26 cellular contexts compared by ENCODE assay signal in genomic region chr10:49273626-49274025, GRCh38. TPM values are rescaled to one million over a fixed set of nuclear protein-coding genes. Genes with fewer than 3 reads are reported as not detected.
DNase-seq lines count a peak whose midpoint lies in the region; ATAC-seq, FAIRE-seq and TF ChIP-seq lines count a peak whose summit lies in the region.
"Had no signal": no experiment of that assay in that cellular context is flagged by ENCODE, and none has a peak within 500 bp of the region (broad histone marks: within the 10 kb centered on the region; RNA-seq: fewer than 3 reads in every experiment).

No MANE protein-coding gene starts in this region.

- no peak overlapping the region for H3K4me3 ChIP-seq in BLaER1 treated with 17β-estradiol and CSF1 and Interleukin-3, amounts not matched to agents 10 nM and 100 nM
- H3K4me3 ChIP-seq in skeletal muscle tissue (ENCODE audit: low read length in 3 of 3) (peak overlapping the region in 2 of 3 donors; percentile 60 to 68), right lobe of liver (no peak overlapping the region)
- H3K4me3 ChIP-seq: PC-9, SJCRH30 had no signal

- H3K27me3 ChIP-seq in BLaER1 treated with 17β-estradiol and CSF1 and Interleukin-3, amounts not matched to agents 10 nM and 100 nM: 0 out of 22 replicates have a peak, but pooled peaks cover 0 to 3% (median 0%) of the 10 kb centered on the region in 11 experiments
- H3K27me3 ChIP-seq in skeletal muscle tissue (ENCODE audit: control insufficient read depth in 3 of 3, insufficient read depth in 3 of 3, low read length in 3 of 3): no peaks in the 10 kb centered on the region
- no peaks in the 10 kb centered on the region for H3K27me3 ChIP-seq in right lobe of liver
- H3K27me3 ChIP-seq: BE2C, SJCRH30 had no signal

- H3K4me1 ChIP-seq in BLaER1 treated with 17β-estradiol and CSF1 and Interleukin-3, amounts not matched to agents 10 nM and 100 nM: peaks cover 28 to 56% (median 47%) of the 10 kb centered on the region in 10 experiments
- peaks cover 60 to 77% (median 75%) of the 10 kb centered on the region in 3 donors for H3K4me1 ChIP-seq in skeletal muscle tissue (ENCODE audit: control insufficient read depth in 3 of 3, insufficient read depth in 3 of 3, low read length in 3 of 3)
- H3K4me1 ChIP-seq in right lobe of liver: no peaks in the 10 kb centered on the region
- H3K4me1 ChIP-seq: BE2C had no signal

- H3K27ac ChIP-seq in BLaER1 treated with 17β-estradiol and CSF1 and Interleukin-3, amounts not matched to agents 10 nM and 100 nM: peak overlapping the region in 5 of 11 experiments; percentile 72 to 93 (median 87); a peak in 9 of 22 replicates
- peak overlapping the region; percentile 98 for H3K27ac ChIP-seq in skeletal muscle tissue (ENCODE audit: low read depth, low read length)
- H3K27ac ChIP-seq in right lobe of liver: no peak overlapping the region
- H3K27ac ChIP-seq: 22Rv1, PC-9 had no signal

- H3K27me3 Mint-ChIP-seq in activated CD8-positive, alpha-beta memory T cell treated with anti-CD3 and anti-CD28 coated beads, Interleukin-2, amount 10 ng/mL, durations not matched to agents 7 days and 5 days: peaks cover 5% of the 10 kb centered on the region
- H3K27me3 Mint-ChIP-seq in immature natural killer cell (ENCODE audit: low read depth in 3 of 3): peaks cover 2 to 3% (median 2%) of the 10 kb centered on the region in 3 donors
- H3K27me3 Mint-ChIP-seq: CD4-positive, CD25-positive, alpha-beta regulatory T cell had no signal

- intact Hi-C loops in right lobe of liver (cut with DNase I): no loop called here

- peak overlapping the region in 4 of 11 experiments; percentile 17 to 79 (median 71); a peak in 5 of 22 replicates for H3K9ac ChIP-seq in BLaER1 treated with 17β-estradiol and CSF1 and Interleukin-3, amounts not matched to agents 10 nM and 100 nM
- peak overlapping the region; percentile 76 to 92 (median 85) for H3K9ac ChIP-seq in skeletal muscle tissue (ENCODE audit: low read depth in 1 of 3, low read length in 3 of 3)

- no peak for FAIRE-seq in HTR-8/SVneo (lab: Jason Lieb, UNC)
- FAIRE-seq: D721Med, GM18507 had no signal

- peaks cover 0 to 13% (median 0%) of the 10 kb centered on the region in 11 experiments; a peak in 3 of 22 replicates for H4K20me1 ChIP-seq in BLaER1 treated with 17β-estradiol and CSF1 and Interleukin-3, amounts not matched to agents 10 nM and 100 nM

- H3K27ac Mint-ChIP-seq in activated CD8-positive, alpha-beta memory T cell treated with anti-CD3 and anti-CD28 coated beads, Interleukin-2, amount 10 ng/mL, durations not matched to agents 7 days and 5 days: no peak overlapping the region
- H3K27ac Mint-ChIP-seq in immature natural killer cell: peak overlapping the region in 5 of 6 donors; percentile 74 to 99 (median 92)
- H3K27ac Mint-ChIP-seq: CD4-positive, CD25-positive, alpha-beta regulatory T cell had no signal

- H3K4me3 Mint-ChIP-seq in activated CD8-positive, alpha-beta memory T cell treated with anti-CD3 and anti-CD28 coated beads, Interleukin-2, amount 10 ng/mL, durations not matched to agents 7 days and 5 days: no peak overlapping the region
- H3K4me3 Mint-ChIP-seq in immature natural killer cell: peak overlapping the region; percentile 18 to 65 (median 63)
- H3K4me3 Mint-ChIP-seq: CD4-positive, CD25-positive, alpha-beta regulatory T cell had no signal

- CTCF ChIA-PET in activated CD8-positive, alpha-beta memory T cell treated with anti-CD3 and anti-CD28 coated beads, Interleukin-2, amount 10 ng/mL, durations not matched to agents 7 days and 5 days (lab: Charles Lee): no interaction called here

- H3K36me3 ChIP-seq in BLaER1 treated with 17β-estradiol and CSF1 and Interleukin-3, amounts not matched to agents 10 nM and 100 nM: no peaks in the 10 kb centered on the region
- H3K36me3 ChIP-seq in skeletal muscle tissue (ENCODE audit: control insufficient read depth in 3 of 3, insufficient read depth in 3 of 3, low read length in 3 of 3): no peaks in the 10 kb centered on the region
- no peaks in the 10 kb centered on the region for H3K36me3 ChIP-seq in right lobe of liver
- H3K36me3 ChIP-seq: BE2C, SJCRH30 had no signal

- no peaks in the 10 kb centered on the region for H3K36me3 Mint-ChIP-seq in activated CD8-positive, alpha-beta memory T cell treated with anti-CD3 and anti-CD28 coated beads, Interleukin-2, amount 10 ng/mL, durations not matched to agents 7 days and 5 days
- H3K36me3 Mint-ChIP-seq in immature natural killer cell: no peaks in the 10 kb centered on the region
- H3K36me3 Mint-ChIP-seq: CD4-positive, CD25-positive, alpha-beta regulatory T cell had no signal

- no peak for TF ChIP-seq CTCF in right lobe of liver (IDR thresholded peaks at IDR 0.05)

- H3K4me1 Mint-ChIP-seq in activated CD8-positive, alpha-beta memory T cell treated with anti-CD3 and anti-CD28 coated beads, Interleukin-2, amount 10 ng/mL, durations not matched to agents 7 days and 5 days: peaks cover 16% of the 10 kb centered on the region
- H3K4me1 Mint-ChIP-seq in immature natural killer cell: peaks cover 36 to 49% of the 10 kb centered on the region in 2 donors
- H3K4me1 Mint-ChIP-seq: CD4-positive, CD25-positive, alpha-beta regulatory T cell had no signal

- DNase-seq in activated CD8-positive, alpha-beta memory T cell treated with anti-CD3 and anti-CD28 coated beads, Interleukin-2, amount 10 ng/mL, durations not matched to agents 7 days and 5 days: peak; percentile 7
- no peak for DNase-seq in activated CD8-positive, alpha-beta memory T cell treated with anti-CD3 and anti-CD28 coated beads for 24 hours
- DNase-seq in immature natural killer cell (no peak), epidermal melanocyte (ENCODE audit: insufficient read length, low spot score) (no peak), HTR-8/SVneo (ENCODE audit: insufficient read length, low spot score) (no peak), right lobe of liver (no peak)
- DNase-seq: BE2C; CD4-positive, CD25-positive, alpha-beta regulatory T cell; GOT3; HCEC 1CT; IMR-90; KG1; MM.1S; NCI-H2029; NCI-H446; NCI-H524 treated with DMSO at 0.1 percent for 48 hours; NCI-H82; NK-92 treated with Interleukin-12 subunit alpha and Interleukin-12 subunit beta, amount 100 ng/mL, for 24 hours; PC-9; SJCRH30 had no signal

- no peaks in the 10 kb centered on the region for H3K9me3 Mint-ChIP-seq in activated CD8-positive, alpha-beta memory T cell treated with anti-CD3 and anti-CD28 coated beads, Interleukin-2, amount 10 ng/mL, durations not matched to agents 7 days and 5 days (ENCODE audit: low read depth)
- no peaks in the 10 kb centered on the region for H3K9me3 Mint-ChIP-seq in immature natural killer cell

- peak overlapping the region; percentile 70 to 94 (median 81) for H3K4me2 ChIP-seq in BLaER1 treated with 17β-estradiol and CSF1 and Interleukin-3, amounts not matched to agents 10 nM and 100 nM
- H3K4me2 ChIP-seq: PC-9 had no signal

- H3K9me3 ChIP-seq in BLaER1 treated with 17β-estradiol and CSF1 and Interleukin-3, amounts not matched to agents 10 nM and 100 nM (replicated peaks in 1 of 11): peaks cover 0 to 1% (median 0%) of the 10 kb centered on the region in 11 experiments; a peak in 1 of 22 replicates
- H3K9me3 ChIP-seq in skeletal muscle tissue (ENCODE audit: control insufficient read depth in 3 of 3, low read length in 3 of 3) (no peaks in the 10 kb centered on the region), right lobe of liver (no peaks in the 10 kb centered on the region)
- H3K9me3 ChIP-seq: BE2C, SJCRH30 had no signal

- WGBS in right lobe of liver (ENCODE audit: insufficient coverage, low coverage, low lambda C conversion rate, missing lambda C conversion rate): 84% methylated on average over 4 of the region's 8 CpGs

- ATAC-seq in activated CD8-positive, alpha-beta memory T cell treated with anti-CD3 and anti-CD28 coated beads, Interleukin-2, amount 10 ng/mL, durations not matched to agents 7 days and 5 days: no peak
- no peak for ATAC-seq in right lobe of liver

- no peak for TF ChIP-seq POLR2A in right lobe of liver (IDR thresholded peaks at IDR 0.05)

RNA-seq across cellular contexts. Expression of gene C10orf71, which starts 25.3 kb away (rescaled TPM):
- not detected for total RNA-seq in activated CD8-positive, alpha-beta memory T cell treated with anti-CD3 and anti-CD28 coated beads, Interleukin-2, amount 10 ng/mL, durations not matched to agents 7 days and 5 days
- polyA plus RNA-seq in immature natural killer cell: not detected
- total RNA-seq in skeletal muscle tissue (4.7 TPM), right lobe of liver (under 1 TPM in 2 of 6 experiments, not detected in 4; 0.04 to 0.12 TPM)
- total RNA-seq: CD4-positive, CD25-positive, alpha-beta regulatory T cell; IMR-90; PC-9; RPMI7951 had no signal
- polyA plus RNA-seq: CD4-positive, CD25-positive, alpha-beta regulatory T cell; IMR-90 had no signal

Comparison
In these comparisons a context has a peak if more than half of its experiments do, and no peak if none do; other contexts are left out.
1. H3K4me3 ChIP-seq: peak in skeletal muscle tissue (2 of 3); none in BLaER1 treated with 17β-estradiol and CSF1 and Interleukin-3, amounts not matched to agents 10 nM and 100 nM (0 of 10) and right lobe of liver (0 of 3).